Comparison of ENCODE assay signal across 8 cellular contexts in the genomic region with DNA sequence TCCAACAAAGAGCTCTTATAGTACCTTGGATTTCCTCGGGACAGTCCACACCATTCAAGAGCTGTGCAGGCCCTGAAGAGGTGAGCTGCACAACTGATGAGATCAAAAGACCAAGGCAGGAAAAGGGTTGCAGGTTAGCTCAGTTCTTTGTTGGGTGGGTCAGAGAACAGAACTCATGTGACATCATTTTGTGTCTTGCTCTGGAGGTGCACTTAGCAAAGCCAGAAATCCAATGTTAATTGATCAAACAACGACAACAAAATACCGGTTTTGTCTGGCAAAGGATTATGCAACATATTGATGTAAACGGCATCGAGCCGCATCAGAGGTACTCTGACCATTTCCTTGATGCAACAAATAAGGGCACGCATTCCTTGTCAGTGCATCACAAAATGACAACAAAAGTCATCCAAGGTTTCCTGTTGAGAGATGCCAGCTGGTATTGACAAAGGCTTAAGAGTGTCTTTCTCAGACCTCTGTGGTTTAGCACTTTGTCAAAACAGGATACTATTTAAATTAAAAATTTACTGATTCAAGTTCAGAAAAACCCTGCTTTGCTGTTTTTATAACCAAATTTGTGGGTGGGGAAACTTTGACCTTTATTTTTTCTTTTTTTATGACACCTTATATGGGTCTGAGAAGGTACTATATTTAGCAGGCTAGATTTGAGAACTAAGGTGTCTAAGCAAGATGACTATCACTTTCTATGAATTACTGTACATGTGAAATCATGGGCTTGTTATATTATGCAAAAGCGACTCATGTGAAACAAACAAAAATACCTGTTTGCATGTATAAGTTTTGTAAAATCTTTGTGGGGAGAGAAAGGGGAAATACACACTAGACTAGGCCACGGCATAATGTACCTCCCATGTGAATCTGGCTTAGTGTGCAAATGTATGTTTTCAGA.
DNase-seq lines count a peak whose midpoint lies in the region; ATAC-seq lines count a peak whose summit lies in the region.

No MANE protein-coding gene starts in this region.

- intact Hi-C loops in posterior vena cava (cut with DNase I): no loop called here

- peaks cover 62% of the 10 kb centered on the region for H3K4me1 Mint-ChIP-seq in T-helper 2 cell treated with Interferon-gamma antibody and Interleukin-4, amounts not matched to agents 5 μg/mL and 100 μg/mL, for 36 hours (ENCODE audit: low read depth)
- peaks cover 68 to 76% of the 10 kb centered on the region in 2 donors for H3K4me1 Mint-ChIP-seq in immature natural killer cell

- peak; percentile 89 for ATAC-seq in GM19025 (IDR thresholded peaks at IDR 0.05; ENCODE audit: low read depth, unreplicated experiment)
- peak; percentile 91 for ATAC-seq in HG02884 (IDR thresholded peaks at IDR 0.05; ENCODE audit: unreplicated experiment)

- peaks cover 44% of the 10 kb centered on the region for H3K36me3 Mint-ChIP-seq in T-helper 2 cell treated with Interferon-gamma antibody and Interleukin-4, amounts not matched to agents 5 μg/mL and 100 μg/mL, for 36 hours (ENCODE audit: low read depth)
- H3K36me3 Mint-ChIP-seq in immature natural killer cell: no peaks in the 10 kb centered on the region

- peak overlapping the region; percentile 50 for H3K4me3 Mint-ChIP-seq in T-helper 2 cell treated with Interferon-gamma antibody and Interleukin-4, amounts not matched to agents 5 μg/mL and 100 μg/mL, for 36 hours
- H3K4me3 Mint-ChIP-seq in immature natural killer cell: peak overlapping the region; percentile 49 to 74 (median 56)

- peaks cover 6% of the 10 kb centered on the region for H3K9me3 Mint-ChIP-seq in T-helper 2 cell treated with Interferon-gamma antibody and Interleukin-4, amounts not matched to agents 5 μg/mL and 100 μg/mL, for 36 hours
- H3K9me3 Mint-ChIP-seq in immature natural killer cell: no peaks in the 10 kb centered on the region

- peak; percentile 64 for DNase-seq in T-helper 2 cell treated with Interferon-gamma antibody and Interleukin-4, amounts not matched to agents 5 μg/mL and 100 μg/mL, for 36 hours (ENCODE audit: low spot score)
- peak; percentile 56 to 64 (median 58) for DNase-seq in immature natural killer cell
- no peak for DNase-seq in SW480 (ENCODE audit: low spot score)
- no peak for DNase-seq in SKM-1 (lab: John Stamatoyannopoulos, UW; ENCODE audit: unreplicated experiment)
- DNase-seq in occipital lobe (lab: John Stamatoyannopoulos, UW): no peak
- no peak for DNase-seq in posterior vena cava (ENCODE audit: low spot score)

- H3K27ac Mint-ChIP-seq in T-helper 2 cell treated with Interferon-gamma antibody and Interleukin-4, amounts not matched to agents 5 μg/mL and 100 μg/mL, for 36 hours: peak overlapping the region; percentile 77
- peak overlapping the region; percentile 78 to 89 (median 87) for H3K27ac Mint-ChIP-seq in immature natural killer cell

- no peaks in the 10 kb centered on the region for H3K27me3 Mint-ChIP-seq in T-helper 2 cell treated with Interferon-gamma antibody and Interleukin-4, amounts not matched to agents 5 μg/mL and 100 μg/mL, for 36 hours (ENCODE audit: low read depth)
- H3K27me3 Mint-ChIP-seq in immature natural killer cell (ENCODE audit: low read depth in 3 of 3): no peaks in the 10 kb centered on the region

Comparison
In these comparisons a context has a peak if more than half of its experiments do, and no peak if none do; other contexts are left out.
1. DNase-seq: peak in T-helper 2 cell treated with Interferon-gamma antibody and Interleukin-4, amounts not matched to agents 5 μg/mL and 100 μg/mL, for 36 hours (single experiment) and immature natural killer cell (3 of 3); none in SW480 (single experiment), SKM-1 (single experiment), occipital lobe (single experiment) and posterior vena cava (single experiment).